Comparison of ENCODE assay signal across 17 cellular contexts in genomic region chr3:102194760-102195159, GRCh38.
A peak's percentile ranks its signal among the peaks of the same experiment; 100 is the strongest.
DNase-seq lines count a peak whose midpoint lies in the region; ATAC-seq and TF ChIP-seq lines count a peak whose summit lies in the region.
"Had no signal": no experiment of that assay in that cellular context is flagged by ENCODE, and none has a peak within 500 bp of the region (broad histone marks: within the 10 kb centered on the region; RNA-seq: fewer than 3 reads in every experiment).

No MANE protein-coding gene starts in this region.

- TF ChIP-seq CTCF in esophagus squamous epithelium (IDR thresholded peaks at IDR 0.05) (no peak), suprapubic skin (IDR thresholded peaks at IDR 0.05) (no peak)

- ATAC-seq in GM18868 (IDR thresholded peaks at IDR 0.05; ENCODE audit: unreplicated experiment) (peak; percentile 45), HG02798 (IDR thresholded peaks at IDR 0.05; ENCODE audit: poor library complexity, unreplicated experiment) (peak; percentile 69), GM21447 (IDR thresholded peaks at IDR 0.05; ENCODE audit: unreplicated experiment) (no peak), GM21619 (IDR thresholded peaks at IDR 0.05; ENCODE audit: unreplicated experiment) (no peak)
- no peak for ATAC-seq in activated CD8-positive, alpha-beta memory T cell treated with anti-CD3 and anti-CD28 coated beads, Interleukin-2, amount 10 ng/mL, durations not matched to agents 7 days and 5 days
- ATAC-seq: CD8-positive, alpha-beta T cell had no signal

- no peaks in the 10 kb centered on the region for H3K36me3 ChIP-seq in esophagus squamous epithelium
- no peaks in the 10 kb centered on the region for H3K36me3 ChIP-seq in suprapubic skin

- TF ChIP-seq EP300 in suprapubic skin (IDR thresholded peaks at IDR 0.05), result no peak

- intact Hi-C loops in esophagus squamous epithelium (cut with DNase I), result no loop called here

- WGBS in esophagus squamous epithelium, 2 donors, result 67 to 86% methylated on average over 1 of the region's 1 CpG
- WGBS in suprapubic skin, result 94% methylated on average over 1 of the region's 1 CpG

- no peak overlapping the region for H3K27ac Mint-ChIP-seq in activated CD8-positive, alpha-beta memory T cell treated with anti-CD3 and anti-CD28 coated beads, Interleukin-2, amount 10 ng/mL, durations not matched to agents 7 days and 5 days
- H3K27ac Mint-ChIP-seq: activated naive CD8-positive, alpha-beta T cell treated with anti-CD3 and anti-CD28 coated beads, Interleukin-2, amount 10 ng/mL, durations not matched to agents 7 days and 5 days; brain; CD8-positive, alpha-beta T cell had no signal

- no peak overlapping the region for H3K4me3 ChIP-seq in esophagus squamous epithelium
- H3K4me3 ChIP-seq in suprapubic skin, result no peak overlapping the region

- no peak overlapping the region for H3K4me3 Mint-ChIP-seq in activated CD8-positive, alpha-beta memory T cell treated with anti-CD3 and anti-CD28 coated beads, Interleukin-2, amount 10 ng/mL, durations not matched to agents 7 days and 5 days
- H3K4me3 Mint-ChIP-seq: activated naive CD8-positive, alpha-beta T cell treated with anti-CD3 and anti-CD28 coated beads, Interleukin-2, amount 10 ng/mL, durations not matched to agents 7 days and 5 days; brain; CD8-positive, alpha-beta T cell; nephron progenitor cell had no signal

- H3K4me1 ChIP-seq in esophagus squamous epithelium, result peaks cover 0 to 33% (median 0%) of the 10 kb centered on the region in 3 donors
- peaks cover 25% of the 10 kb centered on the region for H3K4me1 ChIP-seq in suprapubic skin

- no peaks in the 10 kb centered on the region for H3K9me3 ChIP-seq in esophagus squamous epithelium
- H3K9me3 ChIP-seq in suprapubic skin, result no peaks in the 10 kb centered on the region

- H3K4me1 Mint-ChIP-seq in activated CD8-positive, alpha-beta memory T cell treated with anti-CD3 and anti-CD28 coated beads, Interleukin-2, amount 10 ng/mL, durations not matched to agents 7 days and 5 days, result peaks cover 6% of the 10 kb centered on the region
- H3K4me1 Mint-ChIP-seq: brain, nephron progenitor cell had no signal

- no peaks in the 10 kb centered on the region for H3K27me3 ChIP-seq in esophagus squamous epithelium
- H3K27me3 ChIP-seq in suprapubic skin, result no peaks in the 10 kb centered on the region

- no peaks in the 10 kb centered on the region for H3K9me3 Mint-ChIP-seq in activated CD8-positive, alpha-beta memory T cell treated with anti-CD3 and anti-CD28 coated beads, Interleukin-2, amount 10 ng/mL, durations not matched to agents 7 days and 5 days (ENCODE audit: low read depth)
- H3K9me3 Mint-ChIP-seq: activated naive CD8-positive, alpha-beta T cell treated with anti-CD3 and anti-CD28 coated beads, Interleukin-2, amount 10 ng/mL, durations not matched to agents 7 days and 5 days; brain; CD8-positive, alpha-beta T cell; nephron progenitor cell had no signal

- no peak for TF ChIP-seq POLR2A in esophagus squamous epithelium (IDR thresholded peaks at IDR 0.05)
- TF ChIP-seq POLR2A in suprapubic skin (IDR thresholded peaks at IDR 0.05), result no peak

- DNase-seq in esophagus squamous epithelium (lab: John Stamatoyannopoulos, UW), result no peak
- no peak for DNase-seq in suprapubic skin (ENCODE audit: low spot score in 2 of 2)
- no peak for DNase-seq in activated CD8-positive, alpha-beta memory T cell treated with anti-CD3 and anti-CD28 coated beads, Interleukin-2, amount 10 ng/mL, durations not matched to agents 7 days and 5 days
- no peak for DNase-seq in NCI-H446 treated with DMSO at 0.1 percent for 48 hours (lab: John Stamatoyannopoulos, UW)
- DNase-seq: activated CD4-positive, CD25-positive, alpha-beta regulatory T cell treated with anti-CD3 and anti-CD28 coated beads, Interleukin-2, amount 50 U/mL, for 72 hours; activated naive CD8-positive, alpha-beta T cell treated with anti-CD3 and anti-CD28 coated beads, Interleukin-2, amount 10 ng/mL, durations not matched to agents 7 days and 5 days; CD8-positive, alpha-beta T cell; cortex of kidney; NCI-H187 treated with DMSO at 0.1 percent for 48 hours; NCI-H345; nephron progenitor cell; T1000 had no signal

- H3K27me3 Mint-ChIP-seq in activated CD8-positive, alpha-beta memory T cell treated with anti-CD3 and anti-CD28 coated beads, Interleukin-2, amount 10 ng/mL, durations not matched to agents 7 days and 5 days, result no peaks in the 10 kb centered on the region
- H3K27me3 Mint-ChIP-seq: activated naive CD8-positive, alpha-beta T cell treated with anti-CD3 and anti-CD28 coated beads, Interleukin-2, amount 10 ng/mL, durations not matched to agents 7 days and 5 days had no signal

- H3K27ac ChIP-seq in esophagus squamous epithelium (peak overlapping the region in 3 of 4 donors; percentile 11 to 33 (median 32)), suprapubic skin (peak overlapping the region; percentile 26)

- CTCF ChIA-PET in activated CD8-positive, alpha-beta memory T cell treated with anti-CD3 and anti-CD28 coated beads, Interleukin-2, amount 10 ng/mL, durations not matched to agents 7 days and 5 days (lab: Charles Lee), result no interaction called here

- H3K36me3 Mint-ChIP-seq in activated CD8-positive, alpha-beta memory T cell treated with anti-CD3 and anti-CD28 coated beads, Interleukin-2, amount 10 ng/mL, durations not matched to agents 7 days and 5 days, result no peaks in the 10 kb centered on the region
- H3K36me3 Mint-ChIP-seq: brain; CD8-positive, alpha-beta T cell had no signal

Comparison
In these comparisons a context has a peak if more than half of its experiments do, and no peak if none do; other contexts are left out.
1. ATAC-seq: peak in GM18868 (single experiment) and HG02798 (single experiment); none in GM21447 (single experiment), GM21619 (single experiment) and activated CD8-positive, alpha-beta memory T cell treated with anti-CD3 and anti-CD28 coated beads, Interleukin-2, amount 10 ng/mL, durations not matched to agents 7 days and 5 days (single experiment).